ENCODE assay signal across 16 cellular contexts in genomic region chr19:41784337-41785239, GRCh38. TPM values are rescaled to one million over a fixed set of nuclear protein-coding genes. Genes with fewer than 3 reads are reported as not detected.
DNase-seq lines count a peak whose midpoint lies in the region; ATAC-seq, FAIRE-seq and TF ChIP-seq lines count a peak whose summit lies in the region.
"Had no signal": no experiment of that assay in that cellular context is flagged by ENCODE, and none has a peak within 500 bp of the region (broad histone marks: within the 10 kb centered on the region; RNA-seq: fewer than 3 reads in every experiment).

No MANE protein-coding gene starts in this region.

- peak overlapping the region; percentile 11 for H3K27ac Mint-ChIP-seq in memory B cell
- H3K27ac Mint-ChIP-seq: activated CD4-positive, alpha-beta T cell treated with anti-CD3 and anti-CD28 coated beads for 36 hours had no signal

- FAIRE-seq in GM12892 (lab: Jason Lieb, UNC): peak; percentile 78

- H4K20me1 ChIP-seq in PC-3 (ENCODE audit: low read length): no peaks in the 10 kb centered on the region

- H3K27me3 Mint-ChIP-seq in memory B cell: peaks cover 17% of the 10 kb centered on the region

- H3K4me1 Mint-ChIP-seq in memory B cell: peaks cover 22% of the 10 kb centered on the region

- H3K4me3 Mint-ChIP-seq in memory B cell: peak overlapping the region; percentile 49
- H3K4me3 Mint-ChIP-seq: activated CD4-positive, alpha-beta T cell treated with anti-CD3 and anti-CD28 coated beads for 36 hours had no signal

- no peak overlapping the region for H3K4me3 ChIP-seq in PC-3 (ENCODE audit: low read length)

- H3K9me3 ChIP-seq in PC-3 (ENCODE audit: low read length): no peaks in the 10 kb centered on the region

- H3K9ac ChIP-seq in PC-3 (ENCODE audit: low read length): peak overlapping the region; percentile 46

- H3K9me3 Mint-ChIP-seq in memory B cell: no peaks in the 10 kb centered on the region

- peaks cover 20% of the 10 kb centered on the region for H3K4me1 ChIP-seq in PC-3 (ENCODE audit: insufficient read depth, low read length)

- peak overlapping the region; percentile 58; the same call in 1 of the 2 replicates for H3K4me2 ChIP-seq in PC-3 (ENCODE audit: low read length)

- intact Hi-C loops in PC-3 (cut with micrococcal nuclease): loop anchor here (1.0 kb wide), 2 partner anchors 27 to 31 kb away; no protein-coding TSS in a partner anchor

- no peaks in the 10 kb centered on the region for H3K79me2 ChIP-seq in PC-3 (ENCODE audit: low read length)

- TF ChIP-seq POLR2A in GM12892 (IDR thresholded peaks at IDR 0.05; ENCODE audit: low read depth, low read length): no peak

- CTCF ChIA-PET in PC-3 (lab: Charles Lee): interaction anchor here (0.6 to 1.1 kb wide), 6 partner anchors 10 to 79 kb away, joined by 3 to 7 read pairs (median 3); no protein-coding TSS in a partner anchor

- no peaks in the 10 kb centered on the region for H3K9me2 ChIP-seq in PC-3 (replicated peaks; ENCODE audit: low read length)

- DNase-seq in CD1c-positive myeloid dendritic cell (ENCODE audit: extremely low spot score) (peak; percentile 78), GM12892 (ENCODE audit: insufficient read length) (no peak), PC-3 (no peak), memory B cell (ENCODE audit: low spot score in 2 of 2) (no peak), NCI-H774 (lab: John Stamatoyannopoulos, UW) (no peak)
- DNase-seq in activated effector memory CD4-positive, alpha-beta T cell treated with Interleukin-2 at 50 U/mL for 16 hours: no peak
- DNase-seq: activated gamma-delta T cell had no signal

- H3K27ac ChIP-seq in PC-3 (ENCODE audit: low read length): peak overlapping the region; percentile 54
- H3K27ac ChIP-seq: SK-N-MC had no signal

- no peak for TF ChIP-seq CTCF in PC-3 (conservative IDR thresholded peaks at IDR 0.05; ENCODE audit: low read depth, low read length)

- POLR2A ChIA-PET in PC-3 (lab: Charles Lee; ENCODE audit: unreplicated experiment): no interaction called here

- no peaks in the 10 kb centered on the region for H3K36me3 ChIP-seq in PC-3 (ENCODE audit: low read depth, low read length)

- H2AFZ ChIP-seq in PC-3 (ENCODE audit: low read length): peak overlapping the region; percentile 60; the same call in 1 of the 2 replicates

- no peak for ATAC-seq in PC-3
- peak; percentile 57 for ATAC-seq in memory B cell (ENCODE audit: low read depth)
- no peak for ATAC-seq in GM21390 (IDR thresholded peaks at IDR 0.05; ENCODE audit: unreplicated experiment)
- ATAC-seq in GM19397 (IDR thresholded peaks at IDR 0.05; ENCODE audit: unreplicated experiment): no peak

- H3K27me3 ChIP-seq in PC-3 (ENCODE audit: low read length): no peaks in the 10 kb centered on the region

- H3K36me3 Mint-ChIP-seq in memory B cell: no peaks in the 10 kb centered on the region

- H3F3A ChIP-seq in PC-3 (ENCODE audit: low read length, unreplicated experiment): no peaks in the 10 kb centered on the region

- BruUV-seq in PC-3 (replicated peaks; lab: Mats Ljungman, UMichigan): no TSS peak

RNA-seq across cellular contexts. Expression of gene CEACAM3, which starts 11.8 kb away (rescaled TPM):
- polyA plus RNA-seq in GM12892 (2012; ENCODE audit: missing spikeins): not detected
- total RNA-seq in PC-3 (2014; rRNA removed): not detected in 2 replicates
- total RNA-seq: activated CD4-positive, alpha-beta T cell treated with anti-CD3 and anti-CD28 coated beads for 36 hours; epithelial cell of proximal tubule; IMR-90; renal cortical epithelial cell had no signal
- polyA plus RNA-seq: IMR-90 had no signal

RNA-seq across cellular contexts. Expression of gene CEACAM6, which starts 29.3 kb away (rescaled TPM):
- not detected for polyA plus RNA-seq in GM12892 (2012; ENCODE audit: missing spikeins)
- 7.1 and 9.0 TPM in 2 replicates for total RNA-seq in PC-3 (2014; rRNA removed)
- total RNA-seq: activated CD4-positive, alpha-beta T cell treated with anti-CD3 and anti-CD28 coated beads for 36 hours; IMR-90; renal cortical epithelial cell had no signal
- polyA plus RNA-seq: IMR-90 had no signal

RNA-seq across cellular contexts. Expression of gene LYPD4, which starts 59.9 kb away (rescaled TPM):
- not detected for polyA plus RNA-seq in GM12892 (2012; ENCODE audit: missing spikeins)
- not detected in 2 replicates for total RNA-seq in PC-3 (2014; rRNA removed)
- total RNA-seq: activated CD4-positive, alpha-beta T cell treated with anti-CD3 and anti-CD28 coated beads for 36 hours; cardiac septum; epithelial cell of proximal tubule; IMR-90; renal cortical epithelial cell; temporal lobe had no signal
- polyA plus RNA-seq: IMR-90 had no signal
